In the genomic region with DNA sequence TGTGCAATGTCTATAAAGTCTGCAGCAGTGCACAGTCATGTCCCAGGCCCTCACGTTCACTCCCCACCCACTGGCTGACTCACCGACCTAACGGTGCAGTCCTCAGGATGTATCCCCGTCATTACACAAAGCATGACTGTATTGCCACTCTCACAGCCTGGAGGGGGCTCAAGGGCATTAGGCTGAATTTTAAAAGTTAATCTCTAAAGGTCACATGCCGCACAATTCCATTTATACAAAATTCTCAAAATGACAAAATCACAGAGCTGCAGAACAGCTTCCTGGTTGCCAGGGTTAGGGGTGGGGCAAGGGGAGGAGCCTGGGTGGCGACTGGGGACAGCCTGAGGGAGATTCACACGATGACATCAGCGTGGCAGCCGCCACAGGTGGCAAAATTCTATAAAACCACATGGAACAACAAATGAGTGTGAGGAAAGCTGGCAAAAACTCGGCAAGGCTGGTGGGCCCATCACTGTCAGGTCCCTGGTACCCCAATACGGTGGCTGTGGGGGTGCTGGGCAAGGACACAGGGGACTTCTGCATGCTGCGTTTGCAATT, we compare ENCODE assay signal across 8 cellular contexts.
A peak's percentile ranks its signal among the peaks of the same experiment; 100 is the strongest.
DNase-seq lines count a peak whose midpoint lies in the region; ATAC-seq and TF ChIP-seq lines count a peak whose summit lies in the region.

No MANE protein-coding gene starts in this region.

- no peak overlapping the region for H3K4me3 ChIP-seq in Peyer's patch

- ATAC-seq in activated T-cell treated with anti-CD3 and anti-CD28 coated beads, Interleukin-2, amount 50 U/mL, for 4 hours, result peak; percentile 99 to 100
- no peak for ATAC-seq in GM21526 (IDR thresholded peaks at IDR 0.05; ENCODE audit: low FRiP score, unreplicated experiment)

- TF ChIP-seq POLR2A in Peyer's patch (IDR thresholded peaks at IDR 0.05), result no peak

- H3K4me1 Mint-ChIP-seq in activated T-cell treated with anti-CD3 and anti-CD28 coated beads, Interleukin-2, amount 50 U/mL, for 4 hours (ENCODE audit: low read depth), result peaks cover 21% of the 10 kb centered on the region
- H3K4me1 Mint-ChIP-seq in endothelial cell (ENCODE audit: unreplicated experiment), result no peaks in the 10 kb centered on the region

- peak overlapping the region; percentile 45 for H3K4me3 Mint-ChIP-seq in activated T-cell treated with anti-CD3 and anti-CD28 coated beads, Interleukin-2, amount 50 U/mL, for 4 hours
- no peak overlapping the region for H3K4me3 Mint-ChIP-seq in endothelial cell (ENCODE audit: unreplicated experiment)

- H3K4me1 ChIP-seq in Peyer's patch, result no peaks in the 10 kb centered on the region

- in situ Hi-C loops in Caki2 (cut with HindIII; ENCODE audit: low pct_unique_long_range_greater_than_20kb, low sequenced_read_pairs), result no loop called here

- no peak for TF ChIP-seq CTCF in Peyer's patch (IDR thresholded peaks at IDR 0.05)
- no peak for TF ChIP-seq CTCF in endothelial cell (IDR thresholded peaks at IDR 0.05; ENCODE audit: unreplicated experiment)

- H3K27ac ChIP-seq in Peyer's patch, result no peak overlapping the region

- DNase-seq in Caki2 (ENCODE audit: low read depth) (peak; percentile 80), Peyer's patch (peak; percentile 18 to 43 (median 39)), glomerular visceral epithelial cell (ENCODE audit: extremely low spot score) (peak; percentile 58), endothelial cell (ENCODE audit: low spot score) (no peak), putamen (ENCODE audit: low spot score) (no peak)
- peak; percentile 60 for DNase-seq in activated T-cell treated with anti-CD3 and anti-CD28 coated beads, Interleukin-2, amount 50 U/mL, for 4 hours
- peak; percentile 70 to 71 for DNase-seq in stimulated activated CD4-positive, alpha-beta T cell treated with anti-CD3 and anti-CD28 coated beads, Interleukin-15, amount 100 ng/mL, for 48 hours (ENCODE audit: low read depth in 2 of 2)

- no peaks in the 10 kb centered on the region for H3K9me3 ChIP-seq in Peyer's patch

- H3K9me3 Mint-ChIP-seq in activated T-cell treated with anti-CD3 and anti-CD28 coated beads, Interleukin-2, amount 50 U/mL, for 4 hours, result no peaks in the 10 kb centered on the region
- no peaks in the 10 kb centered on the region for H3K9me3 Mint-ChIP-seq in endothelial cell (ENCODE audit: unreplicated experiment)

- H3K27me3 Mint-ChIP-seq in activated T-cell treated with anti-CD3 and anti-CD28 coated beads, Interleukin-2, amount 50 U/mL, for 4 hours (ENCODE audit: low read depth), result no peaks in the 10 kb centered on the region
- peaks cover 4% of the 10 kb centered on the region for H3K27me3 Mint-ChIP-seq in endothelial cell (ENCODE audit: unreplicated experiment)

- H3K27ac Mint-ChIP-seq in endothelial cell (ENCODE audit: unreplicated experiment), result no peak overlapping the region

- no peaks in the 10 kb centered on the region for H3K36me3 Mint-ChIP-seq in activated T-cell treated with anti-CD3 and anti-CD28 coated beads, Interleukin-2, amount 50 U/mL, for 4 hours (ENCODE audit: insufficient read depth)
- H3K36me3 Mint-ChIP-seq in endothelial cell (ENCODE audit: low read depth, unreplicated experiment), result no peaks in the 10 kb centered on the region

- no peaks in the 10 kb centered on the region for H3K36me3 ChIP-seq in Peyer's patch

- no peaks in the 10 kb centered on the region for H3K27me3 ChIP-seq in Peyer's patch

Comparison
In these comparisons a context has a peak if more than half of its experiments do, and no peak if none do; other contexts are left out.
1. DNase-seq: peak in Caki2 (single experiment), Peyer's patch (3 of 3), activated T-cell treated with anti-CD3 and anti-CD28 coated beads, Interleukin-2, amount 50 U/mL, for 4 hours (single experiment), glomerular visceral epithelial cell (single experiment) and stimulated activated CD4-positive, alpha-beta T cell treated with anti-CD3 and anti-CD28 coated beads, Interleukin-15, amount 100 ng/mL, for 48 hours (2 of 2); none in endothelial cell (single experiment) and putamen (single experiment).